ENCODE assay signal across 8 cellular contexts in genomic region chr20:13783528-13783927, GRCh38. TPM values are rescaled to one million over a fixed set of nuclear protein-coding genes. Genes with fewer than 3 reads are reported as not detected.
DNase-seq lines count a peak whose midpoint lies in the region; ATAC-seq, FAIRE-seq and TF ChIP-seq lines count a peak whose summit lies in the region.

No MANE protein-coding gene starts in this region.

- POLR2A ChIA-PET in CD8-positive, alpha-beta T cell (lab: Charles Lee) = interaction anchor here (1.7 to 2.4 kb wide), 2 partner anchors 11 to 13 kb away, joined by 4 to 6 read pairs; no protein-coding TSS in a partner anchor
- POLR2A ChIA-PET in MCF 10A (lab: Yijun Ruan, JAX) = interaction anchor here (0.9 to 4.0 kb wide), 8 partner anchors 9 to 571 kb away, joined by 3 to 121 read pairs (median 6); partner anchors contain the start of gene TASP1

- DNase-seq in CD8-positive, alpha-beta T cell = no peak
- DNase-seq in MCF 10A (ENCODE audit: unreplicated experiment) = no peak
- no peak for DNase-seq in naive B cell
- DNase-seq in activated gamma-delta T cell treated with Interleukin-2 at 50 U/mL for 16 hours = no peak
- no peak for DNase-seq in cerebellar cortex (ENCODE audit: low spot score)
- no peak for DNase-seq in kidney
- no peak for DNase-seq in amniotic stem cell (lab: John Stamatoyannopoulos, UW)

- peaks cover 66% of the 10 kb centered on the region for H3K4me1 Mint-ChIP-seq in CD8-positive, alpha-beta T cell (ENCODE audit: low read depth)
- H3K4me1 Mint-ChIP-seq in MCF 10A (ENCODE audit: insufficient read depth, unreplicated experiment) (peaks cover 38% of the 10 kb centered on the region), naive B cell (peaks cover 33 to 74% (median 48%) of the 10 kb centered on the region in 3 donors)

- intact Hi-C loops in CD8-positive, alpha-beta T cell (cut with DNase I, micrococcal nuclease) = loop anchor here (10.0 kb wide), 1 partner anchor 559 kb away; the partner anchor contains the start of gene ISM1 (in 2 of the 2)
- intact Hi-C loops in MCF 10A (cut with micrococcal nuclease) = no loop called here
- intact Hi-C loops in kidney (cut with DNase I) = no loop called here

- FAIRE-seq in kidney (lab: Jason Lieb, UNC) = no peak

- H3K9ac ChIP-seq in KMS-11 = no peak overlapping the region; the same call in 1 of the 2 replicates
- H3K9ac ChIP-seq in kidney (ENCODE audit: low read length in 2 of 2) = no peak overlapping the region

- H3K4me1 ChIP-seq in CD8-positive, alpha-beta T cell (ENCODE audit: insufficient read depth, low read length) = peaks cover 23% of the 10 kb centered on the region
- H3K4me1 ChIP-seq in KMS-11 (ENCODE audit: low read depth, poor library complexity, severe bottlenecking) (peaks cover 20% of the 10 kb centered on the region), kidney (ENCODE audit: control insufficient read depth in 1 of 2, insufficient read depth in 1 of 2, low read depth in 1 of 2, low read length in 2 of 2) (peaks cover 11 to 18% of the 10 kb centered on the region in 2 donors)

- no peak overlapping the region for H3K27ac Mint-ChIP-seq in CD8-positive, alpha-beta T cell
- H3K27ac Mint-ChIP-seq in MCF 10A (ENCODE audit: low read depth, unreplicated experiment) (peak overlapping the region; percentile 99), naive B cell (peak overlapping the region in 2 of 6 donors; percentile 50 to 92)

- H3K27ac ChIP-seq in CD8-positive, alpha-beta T cell (ENCODE audit: low read depth, low read length) = no peak overlapping the region
- H3K27ac ChIP-seq in KMS-11 = no peak overlapping the region
- no peak overlapping the region for H3K27ac ChIP-seq in kidney (ENCODE audit: low read depth in 2 of 2, low read length in 2 of 2)

- H3K27me3 Mint-ChIP-seq in CD8-positive, alpha-beta T cell (ENCODE audit: low read depth) = no peaks in the 10 kb centered on the region
- H3K27me3 Mint-ChIP-seq in MCF 10A (ENCODE audit: insufficient read depth, unreplicated experiment) (no peaks in the 10 kb centered on the region), naive B cell (no peaks in the 10 kb centered on the region)

- H3K36me3 ChIP-seq in CD8-positive, alpha-beta T cell (ENCODE audit: insufficient read depth, low read length) = no peaks in the 10 kb centered on the region
- H3K36me3 ChIP-seq in KMS-11 (ENCODE audit: insufficient read depth) = no peaks in the 10 kb centered on the region
- H3K36me3 ChIP-seq in kidney (ENCODE audit: control insufficient read depth in 1 of 2, insufficient read depth in 2 of 2, low read length in 2 of 2) = peaks cover 3 to 10% of the 10 kb centered on the region in 2 donors

- no peak overlapping the region for H3K4me3 ChIP-seq in CD8-positive, alpha-beta T cell (ENCODE audit: low read depth, low read length)
- H3K4me3 ChIP-seq in KMS-11 (IDR thresholded peaks at IDR 0.05; ENCODE audit: insufficient read depth, low read depth, low read length) (no peak overlapping the region), kidney (ENCODE audit: low read length in 2 of 2) (peak overlapping the region in 1 of 2 donors; percentile 13)

- CTCF ChIA-PET in CD8-positive, alpha-beta T cell (lab: Charles Lee) = interaction anchor here (1.0 to 2.4 kb wide), 2 partner anchors 11 to 16 kb away, joined by 3 to 17 read pairs; no protein-coding TSS in a partner anchor
- CTCF ChIA-PET in MCF 10A (lab: Yijun Ruan, JAX) = interaction anchor here (0.6 to 4.0 kb wide), 6 partner anchors 10 to 530 kb away, joined by 3 to 31 read pairs (median 4); no protein-coding TSS in a partner anchor

- peaks cover 30% of the 10 kb centered on the region for H3K79me2 ChIP-seq in KMS-11 (ENCODE audit: insufficient read depth, low read depth)

- TF ChIP-seq CTCF in CD8-positive, alpha-beta T cell (IDR thresholded peaks at IDR 0.05) = no peak
- TF ChIP-seq CTCF in KMS-11 (conservative IDR thresholded peaks at IDR 0.05; ENCODE audit: low read depth, low read length) (no peak), MCF 10A (IDR thresholded peaks at IDR 0.05; ENCODE audit: unreplicated experiment) (no peak), kidney (IDR thresholded peaks at IDR 0.05; ENCODE audit: borderline replicate concordance, extremely low read depth, insufficient read depth) (no peak)

- no peaks in the 10 kb centered on the region for H3K9me3 ChIP-seq in CD8-positive, alpha-beta T cell (ENCODE audit: low read length)
- no peaks in the 10 kb centered on the region for H3K9me3 ChIP-seq in kidney (ENCODE audit: control insufficient read depth in 1 of 2, low read length in 2 of 2)

- no peaks in the 10 kb centered on the region for H4K20me1 ChIP-seq in KMS-11 (ENCODE audit: insufficient read depth)

- peaks cover 49% of the 10 kb centered on the region for H3K36me3 Mint-ChIP-seq in CD8-positive, alpha-beta T cell
- H3K36me3 Mint-ChIP-seq in MCF 10A (ENCODE audit: insufficient read depth, unreplicated experiment) = peaks cover 58% of the 10 kb centered on the region
- peaks cover 9 to 12% of the 10 kb centered on the region in 2 donors for H3K36me3 Mint-ChIP-seq in naive B cell

- BruUV-seq in MCF 10A (replicated peaks; lab: Mats Ljungman, UMichigan) = no TSS peak

- H3K4me3 Mint-ChIP-seq in CD8-positive, alpha-beta T cell = peak overlapping the region; percentile 26
- H3K4me3 Mint-ChIP-seq in MCF 10A (ENCODE audit: unreplicated experiment) (peak overlapping the region; percentile 87), naive B cell (peak overlapping the region in 6 of 8 donors; percentile 30 to 99 (median 93))

- no peak overlapping the region for H2AFZ ChIP-seq in KMS-11 (ENCODE audit: low read depth)

- no peaks in the 10 kb centered on the region for H3K27me3 ChIP-seq in CD8-positive, alpha-beta T cell (ENCODE audit: insufficient read depth, low read length)
- no peaks in the 10 kb centered on the region for H3K27me3 ChIP-seq in KMS-11 (ENCODE audit: insufficient read depth, low read depth)

- no peaks in the 10 kb centered on the region for H3K9me3 Mint-ChIP-seq in CD8-positive, alpha-beta T cell
- H3K9me3 Mint-ChIP-seq in MCF 10A (ENCODE audit: unreplicated experiment) (no peaks in the 10 kb centered on the region), naive B cell (no peaks in the 10 kb centered on the region)

- peak overlapping the region; percentile 71 for H3K4me2 ChIP-seq in KMS-11

- no peak for ATAC-seq in CD8-positive, alpha-beta T cell
- no peak for ATAC-seq in naive B cell (ENCODE audit: low read depth in 2 of 2)

RNA-seq across cellular contexts. Expression of gene ESF1, which starts 1.2 kb away (rescaled TPM):
- 1 to 10 TPM; 7.9 to 8.8 TPM for total RNA-seq in CD8-positive, alpha-beta T cell
- total RNA-seq in MCF 10A (2022) (17.4 and 21.2 TPM in 2 replicates), kidney (12.6 TPM)
- polyA plus RNA-seq in naive B cell (ENCODE audit: low read depth in 6 of 6) (10 to 100 TPM in 1 of 6 donors, 1 to 10 TPM in 5; 5.9 to 14.3 (median 8.1) TPM), kidney (ENCODE audit: insufficient read depth, low read depth, low replicate concordance) (4.9 TPM)

RNA-seq across cellular contexts. Expression of gene NDUFAF5, which starts 1.3 kb away (rescaled TPM):
- 10 to 100 TPM; 78.6 to 92.1 TPM for total RNA-seq in CD8-positive, alpha-beta T cell
- total RNA-seq in MCF 10A (2022) = 43.4 and 44.1 TPM in 2 replicates
- polyA plus RNA-seq in naive B cell (ENCODE audit: low read depth in 6 of 6) = 1 to 10 TPM in 5 of 6 donors, not detected in 1; 6.8 to 9.0 (median 8.1) TPM
- 26.4 TPM for total RNA-seq in kidney
- 52.1 TPM for polyA plus RNA-seq in kidney (ENCODE audit: insufficient read depth, low read depth, low replicate concordance)

Comparison
In these comparisons a context has a peak if more than half of its experiments do, and no peak if none do; other contexts are left out.
1. H3K4me3 Mint-ChIP-seq: peak in every context shown above with its lines; median percentile 93 in naive B cell; 87 in MCF 10A; 26 in CD8-positive, alpha-beta T cell.
2. intact Hi-C loops: an anchor here in CD8-positive, alpha-beta T cell (10.0 kb wide); none called in MCF 10A and kidney.